In the genomic region with DNA sequence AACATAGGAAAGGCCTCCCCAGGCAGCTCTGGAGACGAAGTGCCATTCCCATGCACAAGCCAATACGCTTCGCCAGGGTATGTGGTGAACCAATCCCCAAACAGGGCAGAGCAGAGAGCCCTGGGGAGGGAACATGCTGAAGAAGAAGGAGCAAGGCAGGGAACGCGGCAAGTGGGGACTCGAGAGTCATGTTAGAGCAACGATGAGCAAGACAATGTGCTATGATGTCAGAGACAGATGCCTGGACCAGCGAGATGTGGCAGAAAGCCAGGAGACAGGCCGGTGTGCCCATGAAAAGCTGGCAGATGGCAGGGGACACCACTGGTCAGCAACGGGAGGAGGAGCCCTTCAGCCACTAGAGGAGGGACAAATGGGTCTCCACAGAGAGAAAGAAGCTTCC, we compare ENCODE assay signal across 1 cellular context.
TF ChIP-seq lines count a peak whose summit lies in the region.

No MANE protein-coding gene starts in this region.

TF ChIP-seq in SK-N-SH, 30 proteins besides CTCF, POLR2A, EP300 and RAD21 (continued from another document):
- TF ChIP-seq, protein P1, sequence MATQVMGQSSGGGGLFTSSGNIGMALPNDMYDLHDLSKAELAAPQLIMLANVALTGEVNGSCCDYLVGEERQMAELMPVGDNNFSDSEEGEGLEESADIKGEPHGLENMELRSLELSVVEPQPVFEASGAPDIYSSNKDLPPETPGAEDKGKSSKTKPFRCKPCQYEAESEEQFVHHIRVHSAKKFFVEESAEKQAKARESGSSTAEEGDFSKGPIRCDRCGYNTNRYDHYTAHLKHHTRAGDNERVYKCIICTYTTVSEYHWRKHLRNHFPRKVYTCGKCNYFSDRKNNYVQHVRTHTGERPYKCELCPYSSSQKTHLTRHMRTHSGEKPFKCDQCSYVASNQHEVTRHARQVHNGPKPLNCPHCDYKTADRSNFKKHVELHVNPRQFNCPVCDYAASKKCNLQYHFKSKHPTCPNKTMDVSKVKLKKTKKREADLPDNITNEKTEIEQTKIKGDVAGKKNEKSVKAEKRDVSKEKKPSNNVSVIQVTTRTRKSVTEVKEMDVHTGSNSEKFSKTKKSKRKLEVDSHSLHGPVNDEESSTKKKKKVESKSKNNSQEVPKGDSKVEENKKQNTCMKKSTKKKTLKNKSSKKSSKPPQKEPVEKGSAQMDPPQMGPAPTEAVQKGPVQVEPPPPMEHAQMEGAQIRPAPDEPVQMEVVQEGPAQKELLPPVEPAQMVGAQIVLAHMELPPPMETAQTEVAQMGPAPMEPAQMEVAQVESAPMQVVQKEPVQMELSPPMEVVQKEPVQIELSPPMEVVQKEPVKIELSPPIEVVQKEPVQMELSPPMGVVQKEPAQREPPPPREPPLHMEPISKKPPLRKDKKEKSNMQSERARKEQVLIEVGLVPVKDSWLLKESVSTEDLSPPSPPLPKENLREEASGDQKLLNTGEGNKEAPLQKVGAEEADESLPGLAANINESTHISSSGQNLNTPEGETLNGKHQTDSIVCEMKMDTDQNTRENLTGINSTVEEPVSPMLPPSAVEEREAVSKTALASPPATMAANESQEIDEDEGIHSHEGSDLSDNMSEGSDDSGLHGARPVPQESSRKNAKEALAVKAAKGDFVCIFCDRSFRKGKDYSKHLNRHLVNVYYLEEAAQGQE (IDR thresholded peaks at IDR 0.05; ENCODE audit: low read depth, low read length), result no peak
- no peak for TF ChIP-seq RXRA (IDR thresholded peaks at IDR 0.05; ENCODE audit: borderline replicate concordance, low read depth)
- no peak for TF ChIP-seq NFIC (IDR thresholded peaks at IDR 0.05; ENCODE audit: borderline replicate concordance)
- TF ChIP-seq MXI1 (IDR thresholded peaks at IDR 0.05; ENCODE audit: low read depth, low read length), result no peak
- TF ChIP-seq, protein P2, sequence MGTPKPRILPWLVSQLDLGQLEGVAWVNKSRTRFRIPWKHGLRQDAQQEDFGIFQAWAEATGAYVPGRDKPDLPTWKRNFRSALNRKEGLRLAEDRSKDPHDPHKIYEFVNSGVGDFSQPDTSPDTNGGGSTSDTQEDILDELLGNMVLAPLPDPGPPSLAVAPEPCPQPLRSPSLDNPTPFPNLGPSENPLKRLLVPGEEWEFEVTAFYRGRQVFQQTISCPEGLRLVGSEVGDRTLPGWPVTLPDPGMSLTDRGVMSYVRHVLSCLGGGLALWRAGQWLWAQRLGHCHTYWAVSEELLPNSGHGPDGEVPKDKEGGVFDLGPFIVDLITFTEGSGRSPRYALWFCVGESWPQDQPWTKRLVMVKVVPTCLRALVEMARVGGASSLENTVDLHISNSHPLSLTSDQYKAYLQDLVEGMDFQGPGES (IDR thresholded peaks at IDR 0.05; ENCODE audit: low read depth, low read length), result no peak
- no peak for TF ChIP-seq FOSL2 (IDR thresholded peaks at IDR 0.05; ENCODE audit: borderline replicate concordance, low read depth)
- TF ChIP-seq ELF1 (IDR thresholded peaks at IDR 0.05), result no peak
TF ChIP-seq in SK-N-SH: peak in this region for 0.
